8 cellular contexts compared by ENCODE assay signal in the genomic region with DNA sequence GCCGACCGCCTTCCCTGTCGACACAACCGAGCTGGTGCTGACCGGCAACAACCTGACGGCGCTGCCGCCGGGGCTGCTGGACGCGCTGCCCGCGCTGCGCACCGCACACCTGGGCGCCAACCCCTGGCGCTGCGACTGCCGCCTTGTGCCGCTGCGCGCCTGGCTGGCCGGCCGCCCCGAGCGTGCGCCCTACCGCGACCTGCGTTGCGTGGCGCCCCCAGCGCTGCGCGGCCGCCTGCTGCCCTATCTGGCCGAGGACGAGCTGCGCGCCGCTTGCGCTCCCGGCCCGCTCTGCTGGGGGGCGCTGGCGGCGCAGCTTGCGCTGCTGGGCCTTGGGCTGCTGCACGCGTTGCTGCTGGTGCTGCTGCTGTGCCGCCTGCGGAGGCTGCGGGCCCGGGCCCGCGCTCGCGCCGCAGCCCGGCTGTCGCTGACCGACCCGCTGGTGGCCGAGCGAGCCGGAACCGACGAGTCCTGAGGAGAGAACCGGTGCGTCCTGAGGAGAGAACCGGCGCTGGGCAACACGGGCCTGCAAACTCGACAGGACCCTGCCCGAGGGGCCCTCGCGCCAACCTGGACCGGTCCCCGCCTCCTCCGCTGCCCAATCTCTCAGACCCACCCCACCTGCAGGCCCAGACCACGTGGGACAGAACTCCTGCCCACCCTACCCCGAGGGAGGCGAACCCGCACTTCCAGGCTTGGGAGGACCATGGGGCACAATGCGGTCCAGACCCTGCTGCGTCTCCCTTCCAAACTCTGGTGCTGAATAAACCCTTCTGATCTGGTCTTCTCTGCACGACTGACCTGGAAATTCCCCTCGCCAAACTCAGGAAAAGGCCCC. TPM values are rescaled to one million over a fixed set of nuclear protein-coding genes. Genes with fewer than 3 reads are reported as not detected.
DNase-seq lines count a peak whose midpoint lies in the region; ATAC-seq, FAIRE-seq and TF ChIP-seq lines count a peak whose summit lies in the region.

No MANE protein-coding gene starts in this region.

- no peaks in the 10 kb centered on the region for H3K79me2 ChIP-seq in MM.1S (ENCODE audit: low read length)

- H3K4me1 ChIP-seq in esophagus muscularis mucosa (peaks cover 19 to 38% (median 24%) of the 10 kb centered on the region in 4 donors), psoas muscle (no peaks in the 10 kb centered on the region), MM.1S (ENCODE audit: low read length) (no peaks in the 10 kb centered on the region)

- intact Hi-C loops in esophagus muscularis mucosa (cut with DNase I) (no loop called here), psoas muscle (cut with DNase I) (no loop called here)

- no peak overlapping the region for H3K4me2 ChIP-seq in MM.1S (ENCODE audit: low read depth, low read length)

- no peaks in the 10 kb centered on the region for H3K9me2 ChIP-seq in MM.1S (replicated peaks; ENCODE audit: insufficient read depth, low read length)

- no peak overlapping the region for H2AFZ ChIP-seq in MM.1S (ENCODE audit: low read length)

- H3F3A ChIP-seq in MM.1S (ENCODE audit: insufficient read depth, low read length): no peaks in the 10 kb centered on the region

- no peak for TF ChIP-seq POLR2A in GM12891 (IDR thresholded peaks at IDR 0.05; ENCODE audit: low read depth, low read length)
- no peak for TF ChIP-seq POLR2A in esophagus muscularis mucosa (IDR thresholded peaks at IDR 0.05; ENCODE audit: low read depth)

- ATAC-seq in psoas muscle (peak in 3 of 4 donors; percentile 31 to 70 (median 38)), GM19467 (IDR thresholded peaks at IDR 0.05; ENCODE audit: unreplicated experiment) (no peak)

- H3K9ac ChIP-seq in MM.1S (ENCODE audit: low read length): no peak overlapping the region

- no peaks in the 10 kb centered on the region for H3K9me3 ChIP-seq in esophagus muscularis mucosa
- no peaks in the 10 kb centered on the region for H3K9me3 ChIP-seq in psoas muscle
- no peaks in the 10 kb centered on the region for H3K9me3 ChIP-seq in MM.1S (replicated peaks; ENCODE audit: insufficient read depth, low read length)

- peak overlapping the region; percentile 9 to 35 (median 24) for H3K4me3 ChIP-seq in esophagus muscularis mucosa
- peak overlapping the region; percentile 36 for H3K4me3 ChIP-seq in psoas muscle
- H3K4me3 ChIP-seq in MM.1S (ENCODE audit: low read length): no peak overlapping the region

- H4K20me1 ChIP-seq in MM.1S (ENCODE audit: insufficient read depth, low read length): no peaks in the 10 kb centered on the region

- no peak for TF ChIP-seq EP300 in esophagus muscularis mucosa (IDR thresholded peaks at IDR 0.05)

- POLR2A ChIA-PET in RWPE1 (lab: Yijun Ruan, JAX; ENCODE audit: low non-redundant PET): interaction anchor here (0.7 kb wide), 1 partner anchor 564 kb away, joined by 4 read pairs; no protein-coding TSS in a partner anchor

- peak; percentile 69 for FAIRE-seq in GM12891 (lab: Jason Lieb, UNC)

- WGBS in esophagus muscularis mucosa: 23% methylated on average over 35 of the region's 88 CpGs
- 34 to 40% (median 40%) methylated on average over 74 to 88 of the region's 88 CpGs for whole genome bisulfite sequencing in psoas muscle, 3 donors

- H3K27ac ChIP-seq in RWPE1 (no peak overlapping the region), esophagus muscularis mucosa (replicated peaks in 1 of 4) (no peak overlapping the region), psoas muscle (no peak overlapping the region), MM.1S (ENCODE audit: low read length) (no peak overlapping the region)

- H3K36me3 ChIP-seq in esophagus muscularis mucosa: peaks cover 0 to 29% (median 26%) of the 10 kb centered on the region in 4 donors
- H3K36me3 ChIP-seq in psoas muscle (ENCODE audit: insufficient read depth in 1 of 2, low read depth in 1 of 2): no peaks in the 10 kb centered on the region
- H3K36me3 ChIP-seq in MM.1S (replicated peaks; ENCODE audit: insufficient read depth, low read length): no peaks in the 10 kb centered on the region

- peak; percentile 72 for DNase-seq in GM12891 (ENCODE audit: insufficient read length, low spot score)
- DNase-seq in RWPE1 (ENCODE audit: low spot score): no peak
- no peak for DNase-seq in esophagus muscularis mucosa (ENCODE audit: extremely low spot score)
- no peak for DNase-seq in psoas muscle
- DNase-seq in MM.1S: no peak
- no peak for DNase-seq in Kasumi-1 (lab: John Stamatoyannopoulos, UW)
- DNase-seq in medulla oblongata (ENCODE audit: extremely low spot score): no peak

- CTCF ChIA-PET in RWPE1 (lab: Yijun Ruan, JAX): interaction anchor here (0.6 to 1.1 kb wide), 4 partner anchors 12 to 1983 kb away, joined by 3 to 6 read pairs (median 3); no protein-coding TSS in a partner anchor

- TF ChIP-seq CTCF in RWPE1 (conservative IDR thresholded peaks at IDR 0.05; ENCODE audit: low read depth): peak; percentile 47; the same call in 1 of the 2 replicates
- no peak for TF ChIP-seq CTCF in esophagus muscularis mucosa (IDR thresholded peaks at IDR 0.05)
- no peak for TF ChIP-seq CTCF in psoas muscle (IDR thresholded peaks at IDR 0.05)
- no peak for TF ChIP-seq CTCF in MM.1S (IDR thresholded peaks at IDR 0.05; ENCODE audit: low read length)

- H3K27me3 ChIP-seq in esophagus muscularis mucosa: peaks cover 0 to 65% (median 5%) of the 10 kb centered on the region in 4 donors
- H3K27me3 ChIP-seq in psoas muscle (ENCODE audit: insufficient read depth in 3 of 3, low read length in 2 of 3): peaks cover 0 to 27% (median 10%) of the 10 kb centered on the region in 3 donors
- H3K27me3 ChIP-seq in MM.1S (replicated peaks; ENCODE audit: insufficient read depth, low read length): peaks cover 80% of the 10 kb centered on the region

TF ChIP-seq in GM12891, 5 proteins besides CTCF, POLR2A, EP300 and RAD21:
- TF ChIP-seq TAF1 (IDR thresholded peaks at IDR 0.05; ENCODE audit: low read depth, low read length) (no peak), POU2F2 (IDR thresholded peaks at IDR 0.05; ENCODE audit: low read depth, low read length) (no peak), SPI1 (IDR thresholded peaks at IDR 0.05; ENCODE audit: low read depth, low read length) (no peak), PAX5 (IDR thresholded peaks at IDR 0.05; ENCODE audit: insufficient read depth, low read length, severe bottlenecking) (no peak), POLR2AphosphoS5 (IDR thresholded peaks at IDR 0.05; ENCODE audit: low read depth, low read length) (no peak)
TF ChIP-seq in GM12891: peak in this region for 0.

RNA-seq across cellular contexts. Expression of gene GP1BB, which starts 0.9 kb away (rescaled TPM):
- polyA plus RNA-seq in GM12891 (2012; ENCODE audit: low read depth, missing spikeins): not detected
- total RNA-seq in esophagus muscularis mucosa (10 to 100 TPM in 1 of 4 donors, 1 to 10 TPM in 3; 1.7 to 16.7 (median 5.7) TPM), psoas muscle (1 to 10 TPM in 1 of 4 donors, not detected in 3; 1.8 TPM)
- polyA plus RNA-seq in psoas muscle: under 1 TPM; 0.14 to 0.63 (median 0.53) TPM

RNA-seq across cellular contexts. Expression of gene SEPTIN5, which starts 9.9 kb away (rescaled TPM):
- polyA plus RNA-seq in GM12891 (2012; ENCODE audit: low read depth, missing spikeins): 0.74 TPM
- total RNA-seq in esophagus muscularis mucosa (10 to 100 TPM in 3 of 4 donors, 1 to 10 TPM in 1; 4.2 to 55.4 (median 20.6) TPM), psoas muscle (10 to 100 TPM in 1 of 4 donors, 1 to 10 TPM in 3; 6.0 to 10.9 (median 8.3) TPM)
- polyA plus RNA-seq in psoas muscle: 1 to 10 TPM; 3.7 to 7.0 (median 4.8) TPM

RNA-seq across cellular contexts. Expression of gene TBX1, which starts 36.4 kb away (rescaled TPM):
- polyA plus RNA-seq in GM12891 (2012; ENCODE audit: low read depth, missing spikeins): not detected
- total RNA-seq in esophagus muscularis mucosa (1 to 10 TPM; 1.4 to 2.5 (median 1.8) TPM), psoas muscle (100 to 1,000 TPM in 2 of 4 donors, 10 to 100 TPM in 2; 76.0 to 112 (median 91.8) TPM)
- 10 to 100 TPM; 18.2 to 80.8 (median 63.8) TPM for polyA plus RNA-seq in psoas muscle

Comparison
In these comparisons a context has a peak if more than half of its experiments do, and no peak if none do; other contexts are left out.
1. RNA of gene TBX1, which starts 36.4 kb away (total RNA-seq): 76.0 to 112 TPM in psoas muscle; 1.4 to 2.5 TPM in esophagus muscularis mucosa; every median in the first group is over 10 times any median in the second.